In the genomic region with DNA sequence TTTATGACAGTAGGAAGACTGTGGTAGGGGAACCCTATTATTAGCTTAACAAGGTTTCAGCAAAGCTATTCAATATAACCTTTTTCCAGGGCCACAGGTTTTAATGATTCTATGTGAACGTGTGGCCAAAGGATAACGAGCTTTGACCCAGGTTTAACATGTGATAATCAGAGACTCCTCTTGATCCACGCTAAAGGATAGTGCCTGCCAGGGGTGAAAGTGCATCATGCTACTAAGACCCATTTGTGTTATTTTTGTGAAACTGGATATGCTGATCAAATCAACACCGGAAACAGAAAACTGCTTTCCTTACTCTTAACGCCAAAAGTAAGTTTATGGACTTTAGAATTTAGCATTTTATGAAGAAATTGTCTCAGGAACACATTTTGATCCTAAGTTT, we compare ENCODE assay signal across 8 cellular contexts. TPM values are rescaled to one million over a fixed set of nuclear protein-coding genes. Genes with fewer than 3 reads are reported as not detected.
A peak's percentile ranks its signal among the peaks of the same experiment; 100 is the strongest.
DNase-seq lines count a peak whose midpoint lies in the region; ATAC-seq and TF ChIP-seq lines count a peak whose summit lies in the region.

No MANE protein-coding gene starts in this region.

- H3K4me3 ChIP-seq in left ventricle myocardium inferior (peak overlapping the region; percentile 98), mononuclear cell (ENCODE audit: low read length) (peak overlapping the region; percentile 56), aorta (ENCODE audit: low read length in 2 of 2) (peak overlapping the region; percentile 66)

- H3K36me3 Mint-ChIP-seq in MCF 10A (ENCODE audit: insufficient read depth, unreplicated experiment) = no peaks in the 10 kb centered on the region

- POLR2A ChIA-PET in MCF 10A (lab: Yijun Ruan, JAX) = interaction anchor here (0.7 to 6.2 kb wide), 13 partner anchors 9 to 1305 kb away, joined by 3 to 89 read pairs (median 5); a partner anchor contains a TSS

- no peak for DNase-seq in left ventricle myocardium inferior
- no peak for DNase-seq in cardiac septum (ENCODE audit: low spot score)
- DNase-seq in MCF 10A (ENCODE audit: unreplicated experiment) = no peak
- no peak for DNase-seq in aorta
- DNase-seq in NCI-H2107 (lab: John Stamatoyannopoulos, UW) = no peak
- no peak for DNase-seq in dermis blood vessel endothelial cell
- DNase-seq in midbrain (lab: John Stamatoyannopoulos, UW) = no peak

- intact Hi-C loops in left ventricle myocardium inferior (cut with micrococcal nuclease) = loop anchor here (5.0 kb wide), 1 partner anchor 186 kb away; no protein-coding TSS in a partner anchor
- intact Hi-C loops in cardiac septum (cut with DNase I) = loop anchor here (2.0 to 10.0 kb wide), 4 partner anchors 185 to 499 kb away; a partner anchor contains a TSS
- intact Hi-C loops in MCF 10A (cut with micrococcal nuclease) = loop anchor here (1.0 to 2.0 kb wide), 2 partner anchors 66 to 135 kb away; no protein-coding TSS in a partner anchor
- intact Hi-C loops in aorta (cut with DNase I) = loop anchor here (5.0 to 10.0 kb wide), 4 partner anchors 191 to 499 kb away; a partner anchor contains a TSS

- peaks cover 81% of the 10 kb centered on the region for H3K4me1 ChIP-seq in left ventricle myocardium inferior
- H3K4me1 ChIP-seq in mononuclear cell (ENCODE audit: insufficient read depth, low read length) = peaks cover 58% of the 10 kb centered on the region
- no peaks in the 10 kb centered on the region for H3K4me1 ChIP-seq in aorta (ENCODE audit: control insufficient read depth in 1 of 2, insufficient read depth in 2 of 2, low read length in 2 of 2)

- H3K27ac Mint-ChIP-seq in MCF 10A (ENCODE audit: low read depth, unreplicated experiment) = peak overlapping the region; percentile 99

- CTCF ChIA-PET in MCF 10A (lab: Yijun Ruan, JAX) = interaction anchor here (0.6 to 8.9 kb wide), 13 partner anchors 17 to 498 kb away, joined by 3 to 422 read pairs (median 5); no protein-coding TSS in a partner anchor

- H3K27me3 Mint-ChIP-seq in MCF 10A (ENCODE audit: insufficient read depth, unreplicated experiment) = no peaks in the 10 kb centered on the region

- TF ChIP-seq CTCF in left ventricle myocardium inferior (IDR thresholded peaks at IDR 0.05; ENCODE audit: borderline replicate concordance) (no peak), MCF 10A (IDR thresholded peaks at IDR 0.05; ENCODE audit: unreplicated experiment) (no peak)

- peak overlapping the region; percentile 95 for H3K27ac ChIP-seq in left ventricle myocardium inferior (replicated peaks)
- no peak overlapping the region for H3K27ac ChIP-seq in aorta (ENCODE audit: low read depth in 1 of 2, low read length in 2 of 2)

- H3K9me3 Mint-ChIP-seq in MCF 10A (ENCODE audit: unreplicated experiment) = no peaks in the 10 kb centered on the region

- H3K36me3 ChIP-seq in left ventricle myocardium inferior (no peaks in the 10 kb centered on the region), aorta (ENCODE audit: control insufficient read depth in 1 of 2, insufficient read depth in 2 of 2, low read length in 1 of 2) (no peaks in the 10 kb centered on the region)

- no peak for ATAC-seq in aorta (ENCODE audit: low FRiP score)

- H3K9me3 ChIP-seq in left ventricle myocardium inferior (replicated peaks) = no peaks in the 10 kb centered on the region
- no peaks in the 10 kb centered on the region for H3K9me3 ChIP-seq in mononuclear cell (ENCODE audit: low read depth, low read length)
- H3K9me3 ChIP-seq in aorta (ENCODE audit: control insufficient read depth, low read length) = no peaks in the 10 kb centered on the region

- peaks cover 14% of the 10 kb centered on the region for H3K4me1 Mint-ChIP-seq in MCF 10A (ENCODE audit: insufficient read depth, unreplicated experiment)

- H3K27me3 ChIP-seq in left ventricle myocardium inferior (ENCODE audit: low read depth) (no peaks in the 10 kb centered on the region), mononuclear cell (ENCODE audit: insufficient read depth, low read length) (no peaks in the 10 kb centered on the region), aorta (ENCODE audit: control insufficient read depth in 1 of 2, insufficient read depth in 2 of 2, low read length in 1 of 2) (no peaks in the 10 kb centered on the region)

- WGBS in aorta, 2 donors = 67 to 69% methylated on average over 5 of the region's 5 CpGs

- no TSS peak for BruUV-seq in MCF 10A (replicated peaks; lab: Mats Ljungman, UMichigan)

- H3K4me3 Mint-ChIP-seq in MCF 10A (ENCODE audit: unreplicated experiment) = peak overlapping the region; percentile 98

RNA-seq across cellular contexts. Expression of a gene that starts 0.9 kb away (rescaled TPM):
- total RNA-seq in left ventricle myocardium inferior (21.4 TPM), cardiac septum (21.7 TPM), MCF 10A (2022) (24.8 and 28.6 TPM in 2 replicates), mononuclear cell (58.6 TPM), aorta (10 to 100 TPM; 31.1 to 45.4 TPM), dermis blood vessel endothelial cell (27.2 and 31.9 TPM in 2 replicates)
- 10 to 100 TPM; 14.9 to 30.9 TPM for polyA plus RNA-seq in aorta

RNA-seq across cellular contexts. Expression of a gene that starts 2.7 kb away (rescaled TPM):
- total RNA-seq in left ventricle myocardium inferior = 20.4 TPM
- 25.4 TPM for total RNA-seq in cardiac septum
- 19.6 and 25.1 TPM in 2 replicates for total RNA-seq in MCF 10A (2022)
- total RNA-seq in mononuclear cell = 33.2 TPM
- 10 to 100 TPM; 26.7 to 32.4 TPM for total RNA-seq in aorta
- polyA plus RNA-seq in aorta = 10 to 100 TPM; 14.2 to 15.0 TPM
- 32.3 and 33.0 TPM in 2 replicates for total RNA-seq in dermis blood vessel endothelial cell
